3 cellular contexts compared by ENCODE assay signal in the genomic region with DNA sequence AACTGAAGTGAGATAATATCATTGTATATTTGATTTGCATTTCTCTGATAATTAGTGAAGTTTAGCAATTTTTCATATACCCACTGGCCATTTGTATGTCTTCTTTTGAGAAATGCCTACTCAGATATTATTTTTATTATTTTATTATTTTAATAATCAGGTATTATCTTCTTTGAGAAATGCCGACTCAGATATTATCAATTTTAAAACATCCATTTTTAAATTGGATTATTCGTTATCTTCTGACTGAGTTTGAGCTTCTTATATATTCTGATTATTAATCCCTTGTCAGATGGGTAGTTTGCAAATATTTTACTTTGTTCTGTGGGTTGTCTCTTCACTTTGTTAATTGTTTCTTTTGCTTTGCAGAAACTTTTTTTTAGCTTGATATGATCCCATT.
TF ChIP-seq lines count a peak whose summit lies in the region.

No MANE protein-coding gene starts in this region.

TF ChIP-seq in IMR-90, 13 proteins besides CTCF, POLR2A, EP300 and RAD21:
- TF ChIP-seq MAFK (IDR thresholded peaks at IDR 0.05; ENCODE audit: low read depth, low read length): peak; percentile 54
- TF ChIP-seq BHLHE40 (IDR thresholded peaks at IDR 0.05; ENCODE audit: low read depth, low read length): no peak
- TF ChIP-seq FOS (IDR thresholded peaks at IDR 0.05; ENCODE audit: low read depth, low read length): no peak
- no peak for TF ChIP-seq SMC3 (IDR thresholded peaks at IDR 0.05; ENCODE audit: low read depth, low read length)
- no peak for TF ChIP-seq RFX5 (IDR thresholded peaks at IDR 0.05; ENCODE audit: low read depth, low read length)
- TF ChIP-seq CEBPB (IDR thresholded peaks at IDR 0.05; ENCODE audit: low read depth, low read length): no peak

TF ChIP-seq in K562, 482 proteins besides CTCF, POLR2A, EP300 and RAD21:
- TF ChIP-seq CBX8 (IDR thresholded peaks at IDR 0.05; ENCODE audit: borderline replicate concordance, extremely low read depth, low read depth, low read length, poor library complexity, severe bottlenecking) (peak; percentile 38), C11orf30 (IDR thresholded peaks at IDR 0.05; ENCODE audit: low read depth) (0 out of 2 replicates have a peak, but pooled peaks have one; percentile 12), SRSF1 (IDR thresholded peaks at IDR 0.05; ENCODE audit: low read depth, low read length) (no peak), ATF4 (CRISPR knock-in tag; IDR thresholded peaks at IDR 0.05) (no peak), ZNF316 (IDR thresholded peaks at IDR 0.05) (peak; percentile 59)
TF ChIP-seq in K562: peak in this region for 3.

TF ChIP-seq in endothelial cell of umbilical vein, 7 proteins besides CTCF, POLR2A, EP300 and RAD21:
- TF ChIP-seq GATA2 (IDR thresholded peaks at IDR 0.05; ENCODE audit: insufficient read depth, insufficient read length, low read depth, low read length) (no peak), POLR2AphosphoS5 (IDR thresholded peaks at IDR 0.05; ENCODE audit: insufficient read depth, low read depth, low read length) (no peak)
